32 cellular contexts compared by ENCODE assay signal in genomic region chr18:31616586-31616985, GRCh38. TPM values are rescaled to one million over a fixed set of nuclear protein-coding genes. Genes with fewer than 3 reads are reported as not detected.
"Had no signal": no experiment of that assay in that cellular context is flagged by ENCODE, and none has a peak within 500 bp of the region (broad histone marks: within the 10 kb centered on the region; RNA-seq: fewer than 3 reads in every experiment).

No MANE protein-coding gene starts in this region.

- H3K27ac ChIP-seq: colonic mucosa, epithelial cell of prostate, esophagus squamous epithelium, gastrocnemius medialis, heart right ventricle, left lung, lower lobe of right lung had no signal

- H3K9me3 ChIP-seq: colonic mucosa, esophagus squamous epithelium, gastrocnemius medialis, heart right ventricle, left lung, lower lobe of right lung, mucosa of descending colon had no signal

- H3K9me3 Mint-ChIP-seq: dendritic cell treated with granulocyte-macrophage colony-stimulating factor and Interleukin-4, amounts not matched to agents 40 ng/mL and 50 ng/mL, for 4 days; effector memory CD8-positive, alpha-beta T cell; endodermal cell had no signal

- H3K36me3 ChIP-seq: colonic mucosa, esophagus squamous epithelium, gastrocnemius medialis, heart right ventricle, left lung, lower lobe of right lung had no signal

- DNase-seq: colonic mucosa; cortex of kidney; effector CD8-positive, alpha-beta T cell; effector memory CD8-positive, alpha-beta T cell; endodermal cell; erythroblast; esophagus squamous epithelium; foreskin fibroblast; foreskin melanocyte; gastrocnemius medialis; glutamatergic neuron; heart right ventricle; hippocampal formation; left cardiac atrium; left lung; left ventricle myocardium superior; lower lobe of right lung; mesenchymal stem cell; mucosa of descending colon had no signal

- H3K27ac Mint-ChIP-seq: dendritic cell treated with granulocyte-macrophage colony-stimulating factor and Interleukin-4, amounts not matched to agents 40 ng/mL and 50 ng/mL, for 4 days; effector memory CD8-positive, alpha-beta T cell; endodermal cell; mesothelial cell of epicardium had no signal

- H3K4me3 Mint-ChIP-seq: dendritic cell treated with granulocyte-macrophage colony-stimulating factor and Interleukin-4, amounts not matched to agents 40 ng/mL and 50 ng/mL, for 4 days; effector memory CD8-positive, alpha-beta T cell; endodermal cell; mesothelial cell of epicardium had no signal

- ATAC-seq: effector memory CD8-positive, alpha-beta T cell; esophagus mucosa; gastrocnemius medialis; heart right ventricle; left cardiac atrium; left lung; left ventricle myocardium superior; lower lobe of right lung; mucosa of descending colon had no signal

- H3K27me3 Mint-ChIP-seq: dendritic cell treated with granulocyte-macrophage colony-stimulating factor and Interleukin-4, amounts not matched to agents 40 ng/mL and 50 ng/mL, for 4 days had no signal

- H3K27me3 ChIP-seq: colonic mucosa, esophagus squamous epithelium, gastrocnemius medialis, heart right ventricle, left lung had no signal

- H3K4me1 ChIP-seq: colonic mucosa, esophagus squamous epithelium, left lung, lower lobe of right lung had no signal

- H3K4me3 ChIP-seq: colonic mucosa, esophagus squamous epithelium, gastrocnemius medialis, heart right ventricle, left lung, lower lobe of right lung, mucosa of descending colon had no signal

- FAIRE-seq: endometrium, keratinocyte had no signal

RNA-seq across cellular contexts. Expression of gene TTR, which starts 24.9 kb away (rescaled TPM):
- total RNA-seq: dermis microvascular lymphatic vessel endothelial cell, endodermal cell, esophagus squamous epithelium, glomerular endothelial cell, kidney epithelial cell, left lung, left ventricle myocardium superior, lower leg skin, lower lobe of right lung, lung microvascular endothelial cell, mesenteric fat pad, mesothelial cell of epicardium, myocyte had no signal
- polyA plus RNA-seq: keratinocyte had no signal
